2 cellular contexts compared by ENCODE assay signal in the genomic region with DNA sequence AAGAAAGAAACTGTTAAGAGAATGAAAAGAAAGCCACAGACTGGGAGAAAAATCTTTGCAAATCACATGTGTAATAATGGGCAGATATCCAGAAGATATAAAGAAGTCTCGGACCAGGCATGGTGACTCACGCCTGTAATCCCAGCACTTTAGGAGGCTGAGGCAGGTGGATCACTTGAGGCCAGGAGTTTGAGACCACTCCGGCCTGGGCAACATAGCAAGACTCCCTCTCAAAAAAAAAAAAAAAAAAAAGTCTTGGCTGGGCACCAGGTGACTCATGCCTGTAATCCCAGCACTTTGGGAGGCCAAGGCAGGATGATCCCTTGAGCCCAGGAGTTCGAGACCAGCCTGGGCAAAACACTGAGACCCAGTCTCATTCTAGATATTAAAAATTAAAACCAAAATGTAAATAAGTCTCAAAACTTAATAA.
TF ChIP-seq lines count a peak whose summit lies in the region.

No MANE protein-coding gene starts in this region.

TF ChIP-seq in WTC11, 78 proteins besides CTCF, POLR2A, EP300 and RAD21:
- TF ChIP-seq ZNF121 (CRISPR knock-in tag; IDR thresholded peaks at IDR 0.05): peak; percentile 89; the same call in 1 of the 2 replicates

TF ChIP-seq in K562, 482 proteins besides CTCF, POLR2A, EP300 and RAD21:
- TF ChIP-seq RCOR1 (IDR thresholded peaks at IDR 0.05; ENCODE audit: borderline replicate concordance in 1 of 2, low read depth in 2 of 2, low read length in 2 of 2): peak; percentile 9 to 66; a peak in 2 of 4 replicates
- TF ChIP-seq KDM1A (IDR thresholded peaks at IDR 0.05): peak; percentile 83 to 85
- 0 out of 4 replicates have a peak, but pooled peaks of 1 of the 2 experiments have one; percentile 13 for TF ChIP-seq TRIM24 (IDR thresholded peaks at IDR 0.05)
- TF ChIP-seq FOSL1 (tag; conservative IDR thresholded peaks at IDR 0.05): peak; percentile 93
- peak; percentile 85 for TF ChIP-seq NFIC (IDR thresholded peaks at IDR 0.05)
- peak; percentile 21; the same call in 1 of the 2 replicates for TF ChIP-seq CBFA2T3 (IDR thresholded peaks at IDR 0.05)
- TF ChIP-seq SMARCE1 (IDR thresholded peaks at IDR 0.05): peak; percentile 39; the same call in 1 of the 2 replicates
- peak; percentile 84 for TF ChIP-seq ZNF384 (IDR thresholded peaks at IDR 0.05; ENCODE audit: low read depth, low read length)
- TF ChIP-seq SMARCA5 (IDR thresholded peaks at IDR 0.05): peak; percentile 69; the same call in 1 of the 2 replicates
- peak; percentile 63 for TF ChIP-seq DPF2 (IDR thresholded peaks at IDR 0.05)
- peak; percentile 80 for TF ChIP-seq BCOR (IDR thresholded peaks at IDR 0.05)
- peak; percentile 98 for TF ChIP-seq ZNF121 (CRISPR knock-in tag; conservative IDR thresholded peaks at IDR 0.05)
- TF ChIP-seq ADNP (tag; IDR thresholded peaks at IDR 0.05): peak; percentile 91
- TF ChIP-seq, protein P1, sequence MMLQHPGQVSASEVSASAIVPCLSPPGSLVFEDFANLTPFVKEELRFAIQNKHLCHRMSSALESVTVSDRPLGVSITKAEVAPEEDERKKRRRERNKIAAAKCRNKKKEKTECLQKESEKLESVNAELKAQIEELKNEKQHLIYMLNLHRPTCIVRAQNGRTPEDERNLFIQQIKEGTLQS (IDR thresholded peaks at IDR 0.05): peak; percentile 79
- TF ChIP-seq, protein P1 (CRISPR knock-in tag; conservative IDR thresholded peaks at IDR 0.05): peak; percentile 65; the same call in 1 of the 2 replicates
- TF ChIP-seq JUND (IDR thresholded peaks at IDR 0.05; ENCODE audit: borderline replicate concordance, low read depth, low read length): peak; percentile 59; the same call in 1 of the 2 replicates
- TF ChIP-seq JUND (tag; IDR thresholded peaks at IDR 0.05; ENCODE audit: borderline replicate concordance, low read depth, low read length): peak; percentile 33; the same call in 1 of the 3 replicates
